24 cellular contexts compared by ENCODE assay signal in genomic region chr1:1240822-1241587, GRCh38. TPM values are rescaled to one million over a fixed set of nuclear protein-coding genes. Genes with fewer than 3 reads are reported as not detected.
DNase-seq lines count a peak whose midpoint lies in the region; ATAC-seq and TF ChIP-seq lines count a peak whose summit lies in the region.
"Had no signal": no experiment of that assay in that cellular context is flagged by ENCODE, and none has a peak within 500 bp of the region (broad histone marks: within the 10 kb centered on the region; RNA-seq: fewer than 3 reads in every experiment).

No MANE protein-coding gene starts in this region.

- peak; percentile 20 for DNase-seq in ELR (ENCODE audit: low read depth)
- DNase-seq in Panc1 (ENCODE audit: low read depth, low spot score), result no peak
- DNase-seq in left kidney (ENCODE audit: low read depth, low spot score), result peak; percentile 72
- no peak for DNase-seq in cerebellar cortex (ENCODE audit: low spot score)
- DNase-seq in GOT3 (lab: John Stamatoyannopoulos, UW), result no peak
- DNase-seq: activated CD4-positive, alpha-beta T cell treated with anti-CD3 and anti-CD28 coated beads for 48 hours; activated CD8-positive, alpha-beta memory T cell treated with anti-CD3 and anti-CD28 coated beads, Interleukin-2, amount 10 ng/mL, durations not matched to agents 7 days and 5 days; AML-193; cerebellar nuclear complex; effector CD4-positive, alpha-beta T cell; erythroblast; gastrocnemius medialis; HFFc6; naive thymus-derived CD8-positive, alpha-beta T cell; NCI-H1930; NCI-H510A; small intestine; stimulated activated CD4-positive, alpha-beta T cell treated with anti-CD3 and anti-CD28 coated beads, Interleukin-2, amount 100 ng/mL, for 48 hours; stimulated activated naive CD8-positive, alpha-beta T cell treated with anti-CD3 and anti-CD28 coated beads, Interleukin-15, amount 100 ng/mL, for 72 hours; transverse colon had no signal

- peak overlapping the region; percentile 92 for H3K4me2 ChIP-seq in BLaER1

- BruUV-seq in Panc1 (replicated peaks; lab: Mats Ljungman, UMichigan), result no TSS peak

- H3K36me3 ChIP-seq in BLaER1 (0 out of 2 replicates have a peak, but pooled peaks cover 2% of the 10 kb centered on the region), Panc1 (ENCODE audit: control insufficient read depth, insufficient read depth, low read length) (no peaks in the 10 kb centered on the region)
- H3K36me3 ChIP-seq: gastrocnemius medialis, transverse colon had no signal

- H3K27ac ChIP-seq in BLaER1, result peak overlapping the region; percentile 59
- peak overlapping the region; percentile 78 for H3K27ac ChIP-seq in Panc1 (ENCODE audit: low read length)
- H3K27ac ChIP-seq: gastrocnemius medialis, transverse colon had no signal

- intact Hi-C loops in Panc1 (cut with micrococcal nuclease; ENCODE audit: unreplicated experiment), result no loop called here

- H3K27me3 ChIP-seq in BLaER1, result peaks cover 23% of the 10 kb centered on the region
- no peaks in the 10 kb centered on the region for H3K27me3 ChIP-seq in Panc1 (ENCODE audit: control insufficient read depth, insufficient read depth, low read length)

- peaks cover 66% of the 10 kb centered on the region for H4K20me1 ChIP-seq in BLaER1

- peak; percentile 17 for ATAC-seq in Panc1
- no peak for ATAC-seq in GM18502 (IDR thresholded peaks at IDR 0.05; ENCODE audit: poor library complexity, unreplicated experiment)
- ATAC-seq: activated CD8-positive, alpha-beta memory T cell treated with anti-CD3 and anti-CD28 coated beads, Interleukin-2, amount 10 ng/mL, durations not matched to agents 7 days and 5 days; activated naive CD4-positive, alpha-beta T cell treated with anti-CD3 and anti-CD28 coated beads, Interleukin-2, amount 50 U/mL, for 72 hours; gastrocnemius medialis; naive thymus-derived CD8-positive, alpha-beta T cell; stimulated activated naive CD8-positive, alpha-beta T cell treated with anti-CD3 and anti-CD28 coated beads, Interleukin-15, amount 100 ng/mL, for 72 hours had no signal

- no peak for TF ChIP-seq CTCF in Panc1 (IDR thresholded peaks at IDR 0.05)

- CTCF ChIA-PET in Panc1 (lab: Charles Lee), result no interaction called here

- in situ Hi-C loops in Panc1 (cut with HindIII; ENCODE audit: low pct_unique_long_range_greater_than_20kb, low sequenced_read_pairs), result no loop called here

- H3K9ac ChIP-seq in BLaER1, result peak overlapping the region; percentile 54; the same call in 1 of the 2 replicates

- H3K4me3 ChIP-seq in BLaER1 (no peak overlapping the region), Panc1 (ENCODE audit: low read depth in 2 of 2, low read length in 2 of 2) (peak overlapping the region in 1 of 2 experiments; percentile 11; a peak in 1 of 4 replicates)
- H3K4me3 ChIP-seq: gastrocnemius medialis, transverse colon had no signal

- POLR2A ChIA-PET in Panc1 (lab: Charles Lee), result no interaction called here

- peaks cover 87% of the 10 kb centered on the region for H3K4me1 ChIP-seq in BLaER1
- peaks cover 76% of the 10 kb centered on the region for H3K4me1 ChIP-seq in Panc1 (ENCODE audit: control insufficient read depth, insufficient read depth, low read length)
- H3K4me1 ChIP-seq: gastrocnemius medialis had no signal

- H3K9me3 ChIP-seq in BLaER1, result no peaks in the 10 kb centered on the region
- no peaks in the 10 kb centered on the region for H3K9me3 ChIP-seq in Panc1 (ENCODE audit: control insufficient read depth, insufficient read depth, low read depth, low read length)
- H3K9me3 ChIP-seq: gastrocnemius medialis, transverse colon had no signal

RNA-seq across cellular contexts. Expression of gene C1QTNF12, which starts 5.5 kb away (rescaled TPM):
- total RNA-seq in Panc1 (2021; ENCODE audit: unreplicated experiment), result 41.4 TPM
- 86.9 TPM for polyA plus RNA-seq in Panc1 (2012; ENCODE audit: insufficient read length)
- total RNA-seq: M059J had no signal

RNA-seq across cellular contexts. Expression of gene B3GALT6, which starts 9.0 kb away (rescaled TPM):
- total RNA-seq in Panc1 (2021; ENCODE audit: unreplicated experiment), result 46.4 TPM
- polyA plus RNA-seq in Panc1 (2012; ENCODE audit: insufficient read length), result 52.8 TPM

RNA-seq across cellular contexts. Expression of gene SDF4, which starts 9.2 kb away (rescaled TPM):
- total RNA-seq in Panc1 (2021; ENCODE audit: unreplicated experiment), result 335 TPM
- polyA plus RNA-seq in Panc1 (2012; ENCODE audit: insufficient read length), result 480 TPM

RNA-seq across cellular contexts. Expression of gene TNFRSF4, which starts 27.1 kb away (rescaled TPM):
- total RNA-seq in Panc1 (2021; ENCODE audit: unreplicated experiment), result 0.62 TPM
- not detected for polyA plus RNA-seq in Panc1 (2012; ENCODE audit: insufficient read length)
- total RNA-seq: M059J had no signal

RNA-seq across cellular contexts. Expression of gene UBE2J2, which starts 32.6 kb away (rescaled TPM):
- 101 TPM for total RNA-seq in Panc1 (2021; ENCODE audit: unreplicated experiment)
- 99.6 TPM for polyA plus RNA-seq in Panc1 (2012; ENCODE audit: insufficient read length)

Comparison
In these comparisons a context has a peak if more than half of its experiments do, and no peak if none do; other contexts are left out.
1. DNase-seq: peak in ELR (single experiment) and left kidney (single experiment); none in Panc1 (single experiment), cerebellar cortex (single experiment) and GOT3 (single experiment).